12 cellular contexts compared by ENCODE assay signal in genomic region chr1:201905234-201905890, GRCh38. TPM values are rescaled to one million over a fixed set of nuclear protein-coding genes. Genes with fewer than 3 reads are reported as not detected.
DNase-seq lines count a peak whose midpoint lies in the region; ATAC-seq, FAIRE-seq and TF ChIP-seq lines count a peak whose summit lies in the region.
"Had no signal": no experiment of that assay in that cellular context is flagged by ENCODE, and none has a peak within 500 bp of the region (broad histone marks: within the 10 kb centered on the region; RNA-seq: fewer than 3 reads in every experiment).

No MANE protein-coding gene starts in this region.

- no peaks in the 10 kb centered on the region for H3K36me3 Mint-ChIP-seq in activated naive CD8-positive, alpha-beta T cell treated with anti-CD3 and anti-CD28 coated beads, Interleukin-2, amount 10 ng/mL, durations not matched to agents 7 days and 5 days
- H3K36me3 Mint-ChIP-seq in activated naive CD8-positive, alpha-beta T cell treated with anti-CD3 and anti-CD28 coated beads for 36 hours: no peaks in the 10 kb centered on the region

- peaks cover 11% of the 10 kb centered on the region for H3K4me1 Mint-ChIP-seq in activated naive CD8-positive, alpha-beta T cell treated with anti-CD3 and anti-CD28 coated beads, Interleukin-2, amount 10 ng/mL, durations not matched to agents 7 days and 5 days
- peaks cover 4% of the 10 kb centered on the region for H3K4me1 Mint-ChIP-seq in activated naive CD8-positive, alpha-beta T cell treated with anti-CD3 and anti-CD28 coated beads for 36 hours

- peak overlapping the region; percentile 32 for H3K4me2 ChIP-seq in osteoblast (ENCODE audit: insufficient read depth, low read length)

- H3K9me3 Mint-ChIP-seq in activated naive CD8-positive, alpha-beta T cell treated with anti-CD3 and anti-CD28 coated beads, Interleukin-2, amount 10 ng/mL, durations not matched to agents 7 days and 5 days: no peaks in the 10 kb centered on the region
- H3K9me3 Mint-ChIP-seq in activated naive CD8-positive, alpha-beta T cell treated with anti-CD3 and anti-CD28 coated beads for 36 hours: no peaks in the 10 kb centered on the region
- H3K9me3 Mint-ChIP-seq: activated T-cell treated with anti-CD3 and anti-CD28 coated beads, Interleukin-2, amount 50 U/mL, for 4 hours had no signal

- H3K27me3 ChIP-seq in esophagus (ENCODE audit: control insufficient read depth in 1 of 2, insufficient read depth in 2 of 2, low read length in 2 of 2) (no peaks in the 10 kb centered on the region), osteoblast (ENCODE audit: insufficient read depth, low read length) (no peaks in the 10 kb centered on the region)

- peak; percentile 66 for ATAC-seq in activated naive CD8-positive, alpha-beta T cell treated with anti-CD3 and anti-CD28 coated beads, Interleukin-2, amount 10 ng/mL, durations not matched to agents 7 days and 5 days (ENCODE audit: low read depth)
- no peak for ATAC-seq in GM21360 (IDR thresholded peaks at IDR 0.05; ENCODE audit: unreplicated experiment)
- ATAC-seq: activated T-cell treated with anti-CD3 and anti-CD28 coated beads, Interleukin-2, amount 50 U/mL, for 4 hours had no signal

- no peaks in the 10 kb centered on the region for H4K20me1 ChIP-seq in osteoblast (ENCODE audit: insufficient read depth, low read length)

- peak; percentile 37 for DNase-seq in activated naive CD8-positive, alpha-beta T cell treated with anti-CD3 and anti-CD28 coated beads, Interleukin-2, amount 10 ng/mL, durations not matched to agents 7 days and 5 days
- no peak for DNase-seq in activated naive CD8-positive, alpha-beta T cell treated with anti-CD3 and anti-CD28 coated beads for 36 hours
- no peak for DNase-seq in osteoblast (ENCODE audit: insufficient read length, low spot score, missing footprints)
- DNase-seq in NOMO-1 (lab: John Stamatoyannopoulos, UW; ENCODE audit: unreplicated experiment in 2 of 2): no peak
- DNase-seq in urothelium cell line (ENCODE audit: low spot score): no peak
- DNase-seq: activated T-cell treated with anti-CD3 and anti-CD28 coated beads, Interleukin-2, amount 50 U/mL, for 4 hours; stimulated activated CD4-positive, alpha-beta T cell treated with anti-CD3 and anti-CD28 coated beads, Interleukin-2, amount 100 ng/mL, for 48 hours had no signal

- H3K4me3 Mint-ChIP-seq in activated naive CD8-positive, alpha-beta T cell treated with anti-CD3 and anti-CD28 coated beads, Interleukin-2, amount 10 ng/mL, durations not matched to agents 7 days and 5 days: no peak overlapping the region
- H3K4me3 Mint-ChIP-seq in activated naive CD8-positive, alpha-beta T cell treated with anti-CD3 and anti-CD28 coated beads for 36 hours: no peak overlapping the region
- H3K4me3 Mint-ChIP-seq: activated T-cell treated with anti-CD3 and anti-CD28 coated beads, Interleukin-2, amount 50 U/mL, for 4 hours had no signal

- H3K79me2 ChIP-seq in osteoblast (ENCODE audit: insufficient read depth, low read length): no peaks in the 10 kb centered on the region

- H3K4me3 ChIP-seq in esophagus (ENCODE audit: low read depth in 1 of 2, low read length in 2 of 2) (no peak overlapping the region), osteoblast (ENCODE audit: insufficient read depth, low read length) (no peak overlapping the region), urinary bladder (ENCODE audit: low read depth, low read length) (no peak overlapping the region)

- peak overlapping the region; percentile 56 to 81 for H3K27ac ChIP-seq in esophagus (ENCODE audit: low read depth in 2 of 2, low read length in 1 of 2)
- H3K27ac ChIP-seq in osteoblast (ENCODE audit: low read depth, low read length): peak overlapping the region; percentile 70
- peak overlapping the region; percentile 91 for H3K27ac ChIP-seq in urinary bladder (ENCODE audit: low read depth)

- POLR2A ChIA-PET in activated naive CD8-positive, alpha-beta T cell treated with anti-CD3 and anti-CD28 coated beads, Interleukin-2, amount 10 ng/mL, durations not matched to agents 7 days and 5 days (lab: Charles Lee): no interaction called here

- peaks cover 3 to 5% of the 10 kb centered on the region in 2 donors for H3K4me1 ChIP-seq in esophagus (ENCODE audit: control insufficient read depth in 2 of 2, insufficient read depth in 2 of 2, low read length in 1 of 2)
- H3K4me1 ChIP-seq in osteoblast (ENCODE audit: insufficient read depth, low read length): peaks cover 47% of the 10 kb centered on the region
- H3K4me1 ChIP-seq in urinary bladder (ENCODE audit: insufficient read depth): no peaks in the 10 kb centered on the region

- no peaks in the 10 kb centered on the region for H3K9me3 ChIP-seq in esophagus (ENCODE audit: control insufficient read depth in 2 of 2, insufficient read depth in 1 of 2, low read depth in 1 of 2, low read length in 1 of 2)
- no peaks in the 10 kb centered on the region for H3K9me3 ChIP-seq in osteoblast (ENCODE audit: low read depth, low read length)

- H3K36me3 ChIP-seq in esophagus (ENCODE audit: control insufficient read depth in 2 of 2, insufficient read depth in 2 of 2, low read length in 1 of 2) (no peaks in the 10 kb centered on the region), osteoblast (ENCODE audit: insufficient read depth, low read length) (no peaks in the 10 kb centered on the region), urinary bladder (ENCODE audit: insufficient read depth) (no peaks in the 10 kb centered on the region)

- no peak overlapping the region for H2AFZ ChIP-seq in osteoblast (ENCODE audit: low read length)

- no peak overlapping the region for H3K27ac Mint-ChIP-seq in activated naive CD8-positive, alpha-beta T cell treated with anti-CD3 and anti-CD28 coated beads, Interleukin-2, amount 10 ng/mL, durations not matched to agents 7 days and 5 days
- H3K27ac Mint-ChIP-seq in activated naive CD8-positive, alpha-beta T cell treated with anti-CD3 and anti-CD28 coated beads for 36 hours: no peak overlapping the region

- H3K27me3 Mint-ChIP-seq in activated naive CD8-positive, alpha-beta T cell treated with anti-CD3 and anti-CD28 coated beads, Interleukin-2, amount 10 ng/mL, durations not matched to agents 7 days and 5 days: peaks cover 18% of the 10 kb centered on the region
- H3K27me3 Mint-ChIP-seq in activated naive CD8-positive, alpha-beta T cell treated with anti-CD3 and anti-CD28 coated beads for 36 hours: peaks cover 3% of the 10 kb centered on the region

- 42 to 50% methylated on average over 6 of the region's 6 CpGs for WGBS in esophagus, 2 donors
- WGBS in urinary bladder: 44% methylated on average over 6 of the region's 6 CpGs

- FAIRE-seq in urothelium cell line (lab: Jason Lieb, UNC): no peak
- FAIRE-seq: islet of Langerhans, RCC 7860 had no signal

- no peak for TF ChIP-seq CTCF in osteoblast (IDR thresholded peaks at IDR 0.05; ENCODE audit: extremely low read depth, low read depth, low read length)

RNA-seq across cellular contexts. Expression of gene SHISA4, which starts 16.7 kb away (rescaled TPM):
- total RNA-seq in activated naive CD8-positive, alpha-beta T cell treated with anti-CD3 and anti-CD28 coated beads, Interleukin-2, amount 10 ng/mL, durations not matched to agents 7 days and 5 days: under 1 TPM in 1 of 2 experiments, not detected in 1; 0.23 TPM
- not detected for total RNA-seq in activated naive CD8-positive, alpha-beta T cell treated with anti-CD3 and anti-CD28 coated beads for 36 hours
- polyA plus RNA-seq in esophagus: 1 to 10 TPM; 2.3 to 3.7 TPM
- total RNA-seq in osteoblast: 25.3 and 27.1 TPM in 2 replicates
- total RNA-seq in urinary bladder: 10.1 TPM
- polyA plus RNA-seq in urinary bladder: 32.7 TPM

RNA-seq across cellular contexts. Expression of gene LMOD1, which starts 41.0 kb away (rescaled TPM):
- not detected for total RNA-seq in activated naive CD8-positive, alpha-beta T cell treated with anti-CD3 and anti-CD28 coated beads, Interleukin-2, amount 10 ng/mL, durations not matched to agents 7 days and 5 days
- total RNA-seq in activated naive CD8-positive, alpha-beta T cell treated with anti-CD3 and anti-CD28 coated beads for 36 hours: not detected
- 10 to 100 TPM; 30.2 to 60.4 TPM for polyA plus RNA-seq in esophagus
- total RNA-seq in osteoblast: 17.1 and 21.7 TPM in 2 replicates
- 71.7 TPM for total RNA-seq in urinary bladder
- 731 TPM for polyA plus RNA-seq in urinary bladder

RNA-seq across cellular contexts. Expression of gene TIMM17A, which starts 49.9 kb away (rescaled TPM):
- total RNA-seq in activated naive CD8-positive, alpha-beta T cell treated with anti-CD3 and anti-CD28 coated beads, Interleukin-2, amount 10 ng/mL, durations not matched to agents 7 days and 5 days: 10 to 100 TPM; 34.0 to 39.5 TPM
- 100 to 1,000 TPM; 116 to 120 TPM for total RNA-seq in activated naive CD8-positive, alpha-beta T cell treated with anti-CD3 and anti-CD28 coated beads for 36 hours
- polyA plus RNA-seq in esophagus (10 to 100 TPM; 21.7 to 37.4 TPM), urinary bladder (42.0 TPM)
- total RNA-seq in osteoblast (35.7 and 38.7 TPM in 2 replicates), urinary bladder (27.2 TPM)

Comparison
In these comparisons a context has a peak if more than half of its experiments do, and no peak if none do; other contexts are left out.
1. RNA of gene LMOD1, which starts 41.0 kb away (total RNA-seq): 71.7 TPM in urinary bladder (single experiment) and 17.1 to 21.7 TPM in osteoblast; not detected in activated naive CD8-positive, alpha-beta T cell treated with anti-CD3 and anti-CD28 coated beads, Interleukin-2, amount 10 ng/mL, durations not matched to agents 7 days and 5 days and not detected in activated naive CD8-positive, alpha-beta T cell treated with anti-CD3 and anti-CD28 coated beads for 36 hours; every median in the first group is over 10 times any median in the second.
2. Peak in every context shown above with its lines, with median percentiles within 50 percentile points of each other: H3K27ac ChIP-seq.